In the genomic region with DNA sequence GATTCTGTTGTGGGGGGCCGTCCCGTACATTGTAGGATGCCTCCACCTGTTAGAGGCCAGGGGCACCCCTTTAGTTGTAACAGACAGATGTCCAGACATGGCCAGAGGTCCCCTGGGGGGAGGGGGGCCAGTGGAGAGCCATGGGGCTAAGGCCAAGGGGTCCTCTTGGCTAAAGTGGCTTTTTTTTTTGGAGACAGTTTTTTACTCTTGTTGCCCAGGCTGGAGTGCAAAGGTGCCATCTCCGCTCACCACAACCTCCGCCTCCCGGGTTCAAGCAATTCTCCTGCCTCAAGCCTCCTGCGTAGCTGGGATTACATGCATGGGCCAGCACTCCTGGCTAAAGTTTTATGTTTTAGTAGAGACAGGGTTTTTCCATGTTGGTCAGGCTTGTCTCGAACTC, we compare ENCODE assay signal across 13 cellular contexts.
DNase-seq lines count a peak whose midpoint lies in the region; ATAC-seq and TF ChIP-seq lines count a peak whose summit lies in the region.
"Had no signal": no experiment of that assay in that cellular context is flagged by ENCODE, and none has a peak within 500 bp of the region (broad histone marks: within the 10 kb centered on the region; RNA-seq: fewer than 3 reads in every experiment).

No MANE protein-coding gene starts in this region.

- intact Hi-C loops in cardiac septum (cut with DNase I): loop anchor here (10.0 kb wide), 1 partner anchor 230 kb away; a partner anchor contains a TSS
- intact Hi-C loops in heart left ventricle (cut with DNase I): loop anchor here in 5 of 10 donors (5.0 to 10.0 kb wide), 4 partner anchors 60 to 248 kb away; no protein-coding TSS in a partner anchor
- intact Hi-C loops in spleen (cut with DNase I; ENCODE audit: low total_unique reads): loop anchor here (5.0 kb wide), 1 partner anchor 243 kb away; no protein-coding TSS in a partner anchor

- H3K36me3 ChIP-seq in heart left ventricle (peaks cover 0 to 4% (median 0%) of the 10 kb centered on the region in 9 donors), spleen (peaks cover 0 to 18% (median 0%) of the 10 kb centered on the region in 6 donors)

- 80 to 91% (median 90%) methylated on average over 7 of the region's 7 CpGs for WGBS in heart left ventricle, 4 donors
- 82 to 89% (median 85%) methylated on average over 7 of the region's 7 CpGs for WGBS in spleen, 5 donors

- TF ChIP-seq CTCF in heart left ventricle (IDR thresholded peaks at IDR 0.05): no peak
- no peak for TF ChIP-seq CTCF in spleen (IDR thresholded peaks at IDR 0.05 in 8 of 11, conservative IDR thresholded peaks at IDR 0.05 in 3 of 11)

- H3K4me1 ChIP-seq in heart left ventricle (peaks cover 0 to 13% (median 0%) of the 10 kb centered on the region in 12 donors), spleen (peaks cover 0 to 12% (median 6%) of the 10 kb centered on the region in 6 donors)

- H3K9me3 ChIP-seq in heart left ventricle (no peaks in the 10 kb centered on the region), spleen (no peaks in the 10 kb centered on the region)
- H3K9me3 ChIP-seq: BLaER1 had no signal

- H3K27ac ChIP-seq in heart left ventricle: no peak overlapping the region
- no peak overlapping the region for H3K27ac ChIP-seq in spleen
- H3K27ac ChIP-seq: 22Rv1, BLaER1, KMS-11 had no signal

- peak; percentile 17 for DNase-seq in cardiac septum (ENCODE audit: low spot score)
- DNase-seq in heart left ventricle: no peak
- DNase-seq in mesenteric fat pad (ENCODE audit: low spot score): peak; percentile 69
- DNase-seq in spleen: peak; percentile 55
- no peak for DNase-seq in DMS53 (lab: John Stamatoyannopoulos, UW)
- DNase-seq in T-helper 1 cell: no peak
- DNase-seq: Calu3; CD4-positive, alpha-beta memory T cell; H9 had no signal

- H3K27me3 ChIP-seq in heart left ventricle (no peaks in the 10 kb centered on the region), spleen (replicated peaks in 1 of 7) (no peaks in the 10 kb centered on the region)
- H3K27me3 ChIP-seq: BLaER1 had no signal

- H3K4me3 ChIP-seq in heart left ventricle: no peak overlapping the region
- no peak overlapping the region for H3K4me3 ChIP-seq in spleen
- H3K4me3 ChIP-seq: BLaER1 had no signal

- ATAC-seq in heart left ventricle (no peak), HG03521 (IDR thresholded peaks at IDR 0.05; ENCODE audit: unreplicated experiment) (no peak)

- TF ChIP-seq POLR2A in heart left ventricle (IDR thresholded peaks at IDR 0.05) (no peak), spleen (IDR thresholded peaks at IDR 0.05) (no peak)

Comparison
In these comparisons a context has a peak if more than half of its experiments do, and no peak if none do; other contexts are left out.
1. DNase-seq: peak in cardiac septum (single experiment), mesenteric fat pad (single experiment) and spleen (single experiment); none in heart left ventricle (0 of 5), DMS53 (single experiment) and T-helper 1 cell (0 of 5).